ENCODE assay signal across 1 cellular context in genomic region chr3:101676219-101676764, GRCh38.
TF ChIP-seq lines count a peak whose summit lies in the region.

No MANE protein-coding gene starts in this region.

TF ChIP-seq in HepG2, 621 proteins besides CTCF, POLR2A, EP300 and RAD21 (continued from another document and continues in another):
- no peak; the same call in 1 of the 2 replicates for TF ChIP-seq JUND (CRISPR knock-in tag; IDR thresholded peaks at IDR 0.05)
- no peak for TF ChIP-seq RAD51 (IDR thresholded peaks at IDR 0.05; ENCODE audit: borderline replicate concordance)
- TF ChIP-seq MIXL1 (CRISPR knock-in tag; IDR thresholded peaks at IDR 0.05) = no peak
- TF ChIP-seq JUN (CRISPR knock-in tag; IDR thresholded peaks at IDR 0.05) = 0 out of 2 replicates have a peak, but pooled peaks have one; percentile 4
- TF ChIP-seq SPEN (CRISPR knock-in tag; IDR thresholded peaks at IDR 0.05; ENCODE audit: low read depth) = peak; percentile 51; the same call in 1 of the 2 replicates
- TF ChIP-seq MLLT10 (CRISPR knock-in tag; IDR thresholded peaks at IDR 0.05) = no peak
- no peak for TF ChIP-seq ZNF382 (CRISPR knock-in tag; IDR thresholded peaks at IDR 0.05; ENCODE audit: borderline replicate concordance)
- 0 out of 2 replicates have a peak, but pooled peaks have one; percentile 16 for TF ChIP-seq ZNF607 (CRISPR knock-in tag; IDR thresholded peaks at IDR 0.05; ENCODE audit: borderline replicate concordance)
- TF ChIP-seq ZNF605 (CRISPR knock-in tag; IDR thresholded peaks at IDR 0.05) = no peak; the same call in none of the 2 replicates
- TF ChIP-seq HIC2 (CRISPR knock-in tag; IDR thresholded peaks at IDR 0.05; ENCODE audit: low read depth) = 0 out of 2 replicates have a peak, but pooled peaks have one; percentile 38
- no peak for TF ChIP-seq CERS6 (CRISPR knock-in tag; IDR thresholded peaks at IDR 0.05)
- TF ChIP-seq ZNF644 (CRISPR knock-in tag; IDR thresholded peaks at IDR 0.05; ENCODE audit: low read depth) = no peak
- no peak for TF ChIP-seq PLRG1 (conservative IDR thresholded peaks at IDR 0.05)
- TF ChIP-seq, protein P1, sequence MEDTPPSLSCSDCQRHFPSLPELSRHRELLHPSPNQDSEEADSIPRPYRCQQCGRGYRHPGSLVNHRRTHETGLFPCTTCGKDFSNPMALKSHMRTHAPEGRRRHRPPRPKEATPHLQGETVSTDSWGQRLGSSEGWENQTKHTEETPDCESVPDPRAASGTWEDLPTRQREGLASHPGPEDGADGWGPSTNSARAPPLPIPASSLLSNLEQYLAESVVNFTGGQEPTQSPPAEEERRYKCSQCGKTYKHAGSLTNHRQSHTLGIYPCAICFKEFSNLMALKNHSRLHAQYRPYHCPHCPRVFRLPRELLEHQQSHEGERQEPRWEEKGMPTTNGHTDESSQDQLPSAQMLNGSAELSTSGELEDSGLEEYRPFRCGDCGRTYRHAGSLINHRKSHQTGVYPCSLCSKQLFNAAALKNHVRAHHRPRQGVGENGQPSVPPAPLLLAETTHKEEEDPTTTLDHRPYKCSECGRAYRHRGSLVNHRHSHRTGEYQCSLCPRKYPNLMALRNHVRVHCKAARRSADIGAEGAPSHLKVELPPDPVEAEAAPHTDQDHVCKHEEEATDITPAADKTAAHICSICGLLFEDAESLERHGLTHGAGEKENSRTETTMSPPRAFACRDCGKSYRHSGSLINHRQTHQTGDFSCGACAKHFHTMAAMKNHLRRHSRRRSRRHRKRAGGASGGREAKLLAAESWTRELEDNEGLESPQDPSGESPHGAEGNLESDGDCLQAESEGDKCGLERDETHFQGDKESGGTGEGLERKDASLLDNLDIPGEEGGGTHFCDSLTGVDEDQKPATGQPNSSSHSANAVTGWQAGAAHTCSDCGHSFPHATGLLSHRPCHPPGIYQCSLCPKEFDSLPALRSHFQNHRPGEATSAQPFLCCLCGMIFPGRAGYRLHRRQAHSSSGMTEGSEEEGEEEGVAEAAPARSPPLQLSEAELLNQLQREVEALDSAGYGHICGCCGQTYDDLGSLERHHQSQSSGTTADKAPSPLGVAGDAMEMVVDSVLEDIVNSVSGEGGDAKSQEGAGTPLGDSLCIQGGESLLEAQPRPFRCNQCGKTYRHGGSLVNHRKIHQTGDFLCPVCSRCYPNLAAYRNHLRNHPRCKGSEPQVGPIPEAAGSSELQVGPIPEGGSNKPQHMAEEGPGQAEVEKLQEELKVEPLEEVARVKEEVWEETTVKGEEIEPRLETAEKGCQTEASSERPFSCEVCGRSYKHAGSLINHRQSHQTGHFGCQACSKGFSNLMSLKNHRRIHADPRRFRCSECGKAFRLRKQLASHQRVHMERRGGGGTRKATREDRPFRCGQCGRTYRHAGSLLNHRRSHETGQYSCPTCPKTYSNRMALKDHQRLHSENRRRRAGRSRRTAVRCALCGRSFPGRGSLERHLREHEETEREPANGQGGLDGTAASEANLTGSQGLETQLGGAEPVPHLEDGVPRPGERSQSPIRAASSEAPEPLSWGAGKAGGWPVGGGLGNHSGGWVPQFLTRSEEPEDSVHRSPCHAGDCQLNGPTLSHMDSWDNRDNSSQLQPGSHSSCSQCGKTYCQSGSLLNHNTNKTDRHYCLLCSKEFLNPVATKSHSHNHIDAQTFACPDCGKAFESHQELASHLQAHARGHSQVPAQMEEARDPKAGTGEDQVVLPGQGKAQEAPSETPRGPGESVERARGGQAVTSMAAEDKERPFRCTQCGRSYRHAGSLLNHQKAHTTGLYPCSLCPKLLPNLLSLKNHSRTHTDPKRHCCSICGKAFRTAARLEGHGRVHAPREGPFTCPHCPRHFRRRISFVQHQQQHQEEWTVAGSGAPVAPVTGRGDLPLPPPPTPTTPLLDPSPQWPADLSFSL (CRISPR knock-in tag; IDR thresholded peaks at IDR 0.05) = no peak
- no peak for TF ChIP-seq KLF9 (CRISPR knock-in tag; IDR thresholded peaks at IDR 0.05; ENCODE audit: low read depth)
- peak; percentile 67; the same call in 1 of the 2 replicates for TF ChIP-seq ZNF501 (CRISPR knock-in tag; IDR thresholded peaks at IDR 0.05)
- TF ChIP-seq PRDM4 (CRISPR knock-in tag; IDR thresholded peaks at IDR 0.05; ENCODE audit: borderline replicate concordance) = no peak
- peak; percentile 88 for TF ChIP-seq GABPA (IDR thresholded peaks at IDR 0.05; ENCODE audit: low read depth, low read length)
- TF ChIP-seq GABPA (CRISPR knock-in tag; IDR thresholded peaks at IDR 0.05; ENCODE audit: low read depth) = peak; percentile 86
- no peak for TF ChIP-seq DR1 (CRISPR knock-in tag; IDR thresholded peaks at IDR 0.05)
- no peak for TF ChIP-seq ZNF513 (CRISPR knock-in tag; conservative IDR thresholded peaks at IDR 0.05)
- no peak for TF ChIP-seq ZSCAN22 (CRISPR knock-in tag; IDR thresholded peaks at IDR 0.05)
- no peak for TF ChIP-seq ZNF720 (CRISPR knock-in tag; IDR thresholded peaks at IDR 0.05)
- TF ChIP-seq MTF2 (CRISPR knock-in tag; IDR thresholded peaks at IDR 0.05; ENCODE audit: borderline replicate concordance) = no peak
- no peak for TF ChIP-seq GATAD2A (CRISPR knock-in tag; IDR thresholded peaks at IDR 0.05)
- no peak for TF ChIP-seq ZNF562 (CRISPR knock-in tag; IDR thresholded peaks at IDR 0.05; ENCODE audit: borderline replicate concordance)
- no peak for TF ChIP-seq DNMT1 (CRISPR knock-in tag; IDR thresholded peaks at IDR 0.05)
- TF ChIP-seq CHD2 (IDR thresholded peaks at IDR 0.05; ENCODE audit: low read depth, low read length) = no peak
- TF ChIP-seq ZNF747 (CRISPR knock-in tag; IDR thresholded peaks at IDR 0.05; ENCODE audit: borderline replicate concordance) = peak; percentile 30; the same call in 1 of the 2 replicates
- TF ChIP-seq ZNF20 (CRISPR knock-in tag; IDR thresholded peaks at IDR 0.05) = no peak
- no peak for TF ChIP-seq FOXJ3 (CRISPR knock-in tag; IDR thresholded peaks at IDR 0.05; ENCODE audit: borderline replicate concordance)
- peak; percentile 13; the same call in 1 of the 2 replicates for TF ChIP-seq ETV5 (CRISPR knock-in tag; IDR thresholded peaks at IDR 0.05; ENCODE audit: borderline replicate concordance)
- TF ChIP-seq ZNF616 (CRISPR knock-in tag; IDR thresholded peaks at IDR 0.05; ENCODE audit: low read depth) = no peak
- no peak for TF ChIP-seq NFE2 (CRISPR knock-in tag; IDR thresholded peaks at IDR 0.05)
- no peak for TF ChIP-seq ZNF780A (CRISPR knock-in tag; IDR thresholded peaks at IDR 0.05)
- TF ChIP-seq EED (CRISPR knock-in tag; IDR thresholded peaks at IDR 0.05) = no peak
- TF ChIP-seq TAF1 (CRISPR knock-in tag; IDR thresholded peaks at IDR 0.05) = peak; percentile 75
- no peak for TF ChIP-seq GPN1 (CRISPR knock-in tag; IDR thresholded peaks at IDR 0.05; ENCODE audit: borderline replicate concordance)
- TF ChIP-seq, protein P2, sequence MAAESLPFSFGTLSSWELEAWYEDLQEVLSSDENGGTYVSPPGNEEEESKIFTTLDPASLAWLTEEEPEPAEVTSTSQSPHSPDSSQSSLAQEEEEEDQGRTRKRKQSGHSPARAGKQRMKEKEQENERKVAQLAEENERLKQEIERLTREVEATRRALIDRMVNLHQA (CRISPR knock-in tag; IDR thresholded peaks at IDR 0.05) = no peak
- TF ChIP-seq TCF7L2 (IDR thresholded peaks at IDR 0.05; ENCODE audit: low read depth, low read length) = no peak
- TF ChIP-seq MXD4 (CRISPR knock-in tag; IDR thresholded peaks at IDR 0.05) = peak; percentile 76
- TF ChIP-seq SOX13 (IDR thresholded peaks at IDR 0.05) = no peak
- TF ChIP-seq SOX13 (CRISPR knock-in tag; conservative IDR thresholded peaks at IDR 0.05 in 1 of 2, IDR thresholded peaks at IDR 0.05 in 1 of 2) = no peak
- no peak for TF ChIP-seq NFKBIZ (CRISPR knock-in tag; IDR thresholded peaks at IDR 0.05)
- TF ChIP-seq ZNF619 (CRISPR knock-in tag; IDR thresholded peaks at IDR 0.05) = 0 out of 2 replicates have a peak, but pooled peaks have one; percentile 52
- TF ChIP-seq NFRKB (IDR thresholded peaks at IDR 0.05) = no peak
- TF ChIP-seq ZNF430 (CRISPR knock-in tag; IDR thresholded peaks at IDR 0.05) = peak; percentile 80
- peak; percentile 8; the same call in 1 of the 2 replicates for TF ChIP-seq HNF4G (IDR thresholded peaks at IDR 0.05; ENCODE audit: borderline replicate concordance, low read depth, low read length)
- no peak for TF ChIP-seq HNF4G (CRISPR knock-in tag; IDR thresholded peaks at IDR 0.05; ENCODE audit: borderline replicate concordance, low read depth)
- TF ChIP-seq, protein P3, sequence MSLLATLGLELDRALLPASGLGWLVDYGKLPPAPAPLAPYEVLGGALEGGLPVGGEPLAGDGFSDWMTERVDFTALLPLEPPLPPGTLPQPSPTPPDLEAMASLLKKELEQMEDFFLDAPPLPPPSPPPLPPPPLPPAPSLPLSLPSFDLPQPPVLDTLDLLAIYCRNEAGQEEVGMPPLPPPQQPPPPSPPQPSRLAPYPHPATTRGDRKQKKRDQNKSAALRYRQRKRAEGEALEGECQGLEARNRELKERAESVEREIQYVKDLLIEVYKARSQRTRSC (CRISPR knock-in tag; IDR thresholded peaks at IDR 0.05; ENCODE audit: low read depth) = no peak
- peak; percentile 51 for TF ChIP-seq POLR2AphosphoS5 (IDR thresholded peaks at IDR 0.05; ENCODE audit: low read depth, low read length)
